In the genomic region with DNA sequence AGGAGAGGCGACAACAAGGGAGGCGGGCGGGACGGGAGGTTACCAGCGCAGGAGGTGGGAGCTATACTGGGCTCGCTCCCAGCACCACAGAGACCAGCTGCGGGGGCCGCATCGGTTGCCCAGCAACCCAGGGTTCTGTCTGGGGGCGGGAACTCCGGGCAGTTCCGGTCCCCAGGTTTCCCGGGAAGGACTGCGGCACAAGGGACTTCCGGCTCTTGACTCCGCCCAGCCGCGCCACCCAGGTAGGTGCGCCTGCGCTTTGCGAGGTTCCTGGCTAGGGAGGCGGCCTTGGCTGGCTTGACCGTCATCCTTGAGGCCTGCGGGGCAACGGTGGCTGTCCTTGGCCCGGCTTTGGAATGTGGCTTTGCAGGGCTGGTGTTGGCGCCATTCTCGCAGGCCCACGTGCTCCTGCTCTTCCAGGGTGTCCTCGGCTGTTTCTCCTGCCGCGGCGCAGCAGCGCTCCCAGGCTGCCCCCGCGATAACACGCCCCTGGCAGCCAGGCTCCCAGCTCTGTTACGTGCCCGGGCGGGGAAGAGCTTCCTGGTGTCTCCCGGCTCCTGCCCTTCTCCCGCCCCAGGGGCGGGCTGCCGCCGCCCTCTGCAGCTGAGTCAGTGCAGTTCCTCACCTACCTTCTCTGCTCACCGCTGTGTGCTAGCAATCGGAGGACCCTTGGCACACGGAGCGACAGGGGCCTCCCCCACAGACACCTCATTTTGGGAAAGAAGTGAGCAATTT, we compare ENCODE assay signal across 1 cellular context.
TF ChIP-seq lines count a peak whose summit lies in the region.

TSS of gene RSPH3 (minus strand) at position 534 of the 735 bp plus-strand sequence. CDS start 652 bp downstream, outside the sequence.

TF ChIP-seq in HepG2, 621 proteins besides CTCF, POLR2A, EP300 and RAD21 (continued from another document and continues in another):
- TF ChIP-seq, protein P1, sequence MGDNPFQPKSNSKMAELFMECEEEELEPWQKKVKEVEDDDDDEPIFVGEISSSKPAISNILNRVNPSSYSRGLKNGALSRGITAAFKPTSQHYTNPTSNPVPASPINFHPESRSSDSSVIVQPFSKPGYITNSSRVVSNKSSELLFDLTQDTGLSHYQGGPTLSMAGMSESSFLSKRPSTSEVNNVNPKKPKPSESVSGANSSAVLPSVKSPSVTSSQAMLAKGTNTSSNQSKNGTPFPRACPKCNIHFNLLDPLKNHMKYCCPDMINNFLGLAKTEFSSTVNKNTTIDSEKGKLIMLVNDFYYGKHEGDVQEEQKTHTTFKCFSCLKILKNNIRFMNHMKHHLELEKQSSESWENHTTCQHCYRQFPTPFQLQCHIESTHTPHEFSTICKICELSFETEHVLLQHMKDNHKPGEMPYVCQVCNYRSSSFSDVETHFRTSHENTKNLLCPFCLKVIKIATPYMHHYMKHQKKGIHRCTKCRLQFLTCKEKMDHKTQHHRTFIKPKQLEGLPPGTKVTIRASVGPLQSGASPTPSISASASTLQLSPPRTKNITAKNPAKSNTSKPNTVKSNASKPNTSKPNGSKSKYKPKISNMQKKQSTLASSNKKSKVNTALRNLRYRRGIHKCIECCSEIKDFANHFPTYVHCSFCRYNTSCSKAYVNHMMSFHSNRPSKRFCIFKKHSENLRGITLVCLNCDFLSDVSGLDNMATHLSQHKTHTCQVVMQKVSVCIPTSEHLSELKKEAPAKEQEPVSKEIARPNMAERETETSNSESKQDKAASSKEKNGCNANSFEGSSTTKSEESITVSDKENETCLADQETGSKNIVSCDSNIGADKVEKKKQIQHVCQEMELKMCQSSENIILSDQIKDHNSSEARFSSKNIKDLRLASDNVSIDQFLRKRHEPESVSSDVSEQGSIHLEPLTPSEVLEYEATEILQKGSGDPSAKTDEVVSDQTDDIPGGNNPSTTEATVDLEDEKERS (CRISPR knock-in tag; IDR thresholded peaks at IDR 0.05): peak; percentile 79; the same call in 1 of the 2 replicates
- TF ChIP-seq ZNF572 (CRISPR knock-in tag; IDR thresholded peaks at IDR 0.05) (peak; percentile 85; the same call in 1 of the 2 replicates), ZNF850 (CRISPR knock-in tag; conservative IDR thresholded peaks at IDR 0.05) (peak; percentile 82; the same call in 1 of the 2 replicates), ZNF337 (CRISPR knock-in tag; IDR thresholded peaks at IDR 0.05; ENCODE audit: borderline replicate concordance, low read depth) (peak; percentile 98), TCF7 (IDR thresholded peaks at IDR 0.05; ENCODE audit: low read depth) (no peak), RFX5 (IDR thresholded peaks at IDR 0.05; ENCODE audit: low read depth, low read length) (no peak; the same call in none of the 2 replicates), HNF4A (CRISPR knock-in tag; IDR thresholded peaks at IDR 0.05) (peak; percentile 54), ZMYM2 (CRISPR knock-in tag; IDR thresholded peaks at IDR 0.05) (peak; percentile 69; the same call in 1 of the 2 replicates), SIX1 (CRISPR knock-in tag; IDR thresholded peaks at IDR 0.05; ENCODE audit: borderline replicate concordance) (peak; percentile 47; the same call in 1 of the 2 replicates), THAP11 (CRISPR knock-in tag; IDR thresholded peaks at IDR 0.05) (peak; percentile 90), CC2D1A (CRISPR knock-in tag; IDR thresholded peaks at IDR 0.05) (no peak), ZSCAN20 (CRISPR knock-in tag; IDR thresholded peaks at IDR 0.05; ENCODE audit: borderline replicate concordance) (peak; percentile 78; the same call in 1 of the 2 replicates), ETV6 (CRISPR knock-in tag; conservative IDR thresholded peaks at IDR 0.05) (peak; percentile 88; the same call in 1 of the 2 replicates), FOXM1 (CRISPR knock-in tag; IDR thresholded peaks at IDR 0.05) (no peak), FLYWCH1 (CRISPR knock-in tag; IDR thresholded peaks at IDR 0.05) (no peak), ZKSCAN8 (CRISPR knock-in tag; IDR thresholded peaks at IDR 0.05; ENCODE audit: borderline replicate concordance) (no peak; the same call in 1 of the 2 replicates), FOXJ3 (CRISPR knock-in tag; IDR thresholded peaks at IDR 0.05; ENCODE audit: borderline replicate concordance) (peak; percentile 85; the same call in 1 of the 2 replicates)
- TF ChIP-seq, protein P2, sequence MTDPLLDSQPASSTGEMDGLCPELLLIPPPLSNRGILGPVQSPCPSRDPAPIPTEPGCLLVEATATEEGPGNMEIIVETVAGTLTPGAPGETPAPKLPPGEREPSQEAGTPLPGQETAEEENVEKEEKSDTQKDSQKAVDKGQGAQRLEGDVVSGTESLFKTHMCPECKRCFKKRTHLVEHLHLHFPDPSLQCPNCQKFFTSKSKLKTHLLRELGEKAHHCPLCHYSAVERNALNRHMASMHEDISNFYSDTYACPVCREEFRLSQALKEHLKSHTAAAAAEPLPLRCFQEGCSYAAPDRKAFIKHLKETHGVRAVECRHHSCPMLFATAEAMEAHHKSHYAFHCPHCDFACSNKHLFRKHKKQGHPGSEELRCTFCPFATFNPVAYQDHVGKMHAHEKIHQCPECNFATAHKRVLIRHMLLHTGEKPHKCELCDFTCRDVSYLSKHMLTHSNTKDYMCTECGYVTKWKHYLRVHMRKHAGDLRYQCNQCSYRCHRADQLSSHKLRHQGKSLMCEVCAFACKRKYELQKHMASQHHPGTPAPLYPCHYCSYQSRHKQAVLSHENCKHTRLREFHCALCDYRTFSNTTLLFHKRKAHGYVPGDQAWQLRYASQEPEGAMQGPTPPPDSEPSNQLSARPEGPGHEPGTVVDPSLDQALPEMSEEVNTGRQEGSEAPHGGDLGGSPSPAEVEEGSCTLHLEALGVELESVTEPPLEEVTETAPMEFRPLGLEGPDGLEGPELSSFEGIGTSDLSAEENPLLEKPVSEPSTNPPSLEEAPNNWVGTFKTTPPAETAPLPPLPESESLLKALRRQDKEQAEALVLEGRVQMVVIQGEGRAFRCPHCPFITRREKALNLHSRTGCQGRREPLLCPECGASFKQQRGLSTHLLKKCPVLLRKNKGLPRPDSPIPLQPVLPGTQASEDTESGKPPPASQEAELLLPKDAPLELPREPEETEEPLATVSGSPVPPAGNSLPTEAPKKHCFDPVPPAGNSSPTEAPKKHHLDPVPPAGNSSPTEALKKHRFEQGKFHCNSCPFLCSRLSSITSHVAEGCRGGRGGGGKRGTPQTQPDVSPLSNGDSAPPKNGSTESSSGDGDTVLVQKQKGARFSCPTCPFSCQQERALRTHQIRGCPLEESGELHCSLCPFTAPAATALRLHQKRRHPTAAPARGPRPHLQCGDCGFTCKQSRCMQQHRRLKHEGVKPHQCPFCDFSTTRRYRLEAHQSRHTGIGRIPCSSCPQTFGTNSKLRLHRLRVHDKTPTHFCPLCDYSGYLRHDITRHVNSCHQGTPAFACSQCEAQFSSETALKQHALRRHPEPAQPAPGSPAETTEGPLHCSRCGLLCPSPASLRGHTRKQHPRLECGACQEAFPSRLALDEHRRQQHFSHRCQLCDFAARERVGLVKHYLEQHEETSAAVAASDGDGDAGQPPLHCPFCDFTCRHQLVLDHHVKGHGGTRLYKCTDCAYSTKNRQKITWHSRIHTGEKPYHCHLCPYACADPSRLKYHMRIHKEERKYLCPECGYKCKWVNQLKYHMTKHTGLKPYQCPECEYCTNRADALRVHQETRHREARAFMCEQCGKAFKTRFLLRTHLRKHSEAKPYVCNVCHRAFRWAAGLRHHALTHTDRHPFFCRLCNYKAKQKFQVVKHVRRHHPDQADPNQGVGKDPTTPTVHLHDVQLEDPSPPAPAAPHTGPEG (CRISPR knock-in tag; IDR thresholded peaks at IDR 0.05): peak; percentile 97
- TF ChIP-seq, protein P3, sequence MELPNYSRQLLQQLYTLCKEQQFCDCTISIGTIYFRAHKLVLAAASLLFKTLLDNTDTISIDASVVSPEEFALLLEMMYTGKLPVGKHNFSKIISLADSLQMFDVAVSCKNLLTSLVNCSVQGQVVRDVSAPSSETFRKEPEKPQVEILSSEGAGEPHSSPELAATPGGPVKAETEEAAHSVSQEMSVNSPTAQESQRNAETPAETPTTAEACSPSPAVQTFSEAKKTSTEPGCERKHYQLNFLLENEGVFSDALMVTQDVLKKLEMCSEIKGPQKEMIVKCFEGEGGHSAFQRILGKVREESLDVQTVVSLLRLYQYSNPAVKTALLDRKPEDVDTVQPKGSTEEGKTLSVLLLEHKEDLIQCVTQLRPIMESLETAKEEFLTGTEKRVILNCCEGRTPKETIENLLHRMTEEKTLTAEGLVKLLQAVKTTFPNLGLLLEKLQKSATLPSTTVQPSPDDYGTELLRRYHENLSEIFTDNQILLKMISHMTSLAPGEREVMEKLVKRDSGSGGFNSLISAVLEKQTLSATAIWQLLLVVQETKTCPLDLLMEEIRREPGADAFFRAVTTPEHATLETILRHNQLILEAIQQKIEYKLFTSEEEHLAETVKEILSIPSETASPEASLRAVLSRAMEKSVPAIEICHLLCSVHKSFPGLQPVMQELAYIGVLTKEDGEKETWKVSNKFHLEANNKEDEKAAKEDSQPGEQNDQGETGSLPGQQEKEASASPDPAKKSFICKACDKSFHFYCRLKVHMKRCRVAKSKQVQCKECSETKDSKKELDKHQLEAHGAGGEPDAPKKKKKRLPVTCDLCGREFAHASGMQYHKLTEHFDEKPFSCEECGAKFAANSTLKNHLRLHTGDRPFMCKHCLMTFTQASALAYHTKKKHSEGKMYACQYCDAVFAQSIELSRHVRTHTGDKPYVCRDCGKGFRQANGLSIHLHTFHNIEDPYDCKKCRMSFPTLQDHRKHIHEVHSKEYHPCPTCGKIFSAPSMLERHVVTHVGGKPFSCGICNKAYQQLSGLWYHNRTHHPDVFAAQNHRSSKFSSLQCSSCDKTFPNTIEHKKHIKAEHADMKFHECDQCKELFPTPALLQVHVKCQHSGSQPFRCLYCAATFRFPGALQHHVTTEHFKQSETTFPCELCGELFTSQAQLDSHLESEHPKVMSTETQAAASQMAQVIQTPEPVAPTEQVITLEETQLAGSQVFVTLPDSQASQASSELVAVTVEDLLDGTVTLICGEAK (IDR thresholded peaks at IDR 0.05): peak; percentile 97
- TF ChIP-seq, protein P3 (CRISPR knock-in tag; IDR thresholded peaks at IDR 0.05): peak; percentile 95
- TF ChIP-seq, protein P4, sequence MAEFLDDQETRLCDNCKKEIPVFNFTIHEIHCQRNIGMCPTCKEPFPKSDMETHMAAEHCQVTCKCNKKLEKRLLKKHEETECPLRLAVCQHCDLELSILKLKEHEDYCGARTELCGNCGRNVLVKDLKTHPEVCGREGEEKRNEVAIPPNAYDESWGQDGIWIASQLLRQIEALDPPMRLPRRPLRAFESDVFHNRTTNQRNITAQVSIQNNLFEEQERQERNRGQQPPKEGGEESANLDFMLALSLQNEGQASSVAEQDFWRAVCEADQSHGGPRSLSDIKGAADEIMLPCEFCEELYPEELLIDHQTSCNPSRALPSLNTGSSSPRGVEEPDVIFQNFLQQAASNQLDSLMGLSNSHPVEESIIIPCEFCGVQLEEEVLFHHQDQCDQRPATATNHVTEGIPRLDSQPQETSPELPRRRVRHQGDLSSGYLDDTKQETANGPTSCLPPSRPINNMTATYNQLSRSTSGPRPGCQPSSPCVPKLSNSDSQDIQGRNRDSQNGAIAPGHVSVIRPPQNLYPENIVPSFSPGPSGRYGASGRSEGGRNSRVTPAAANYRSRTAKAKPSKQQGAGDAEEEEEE (CRISPR knock-in tag; IDR thresholded peaks at IDR 0.05; ENCODE audit: borderline replicate concordance): peak; percentile 98; the same call in 1 of the 2 replicates
